Comparison of ENCODE assay signal across 8 cellular contexts in genomic region chr2:240446618-240447175, GRCh38.
"Had no signal": no experiment of that assay in that cellular context is flagged by ENCODE, and none has a peak within 500 bp of the region (broad histone marks: within the 10 kb centered on the region; RNA-seq: fewer than 3 reads in every experiment).

No MANE protein-coding gene starts in this region.

- H3K4me3 Mint-ChIP-seq: HFFc6, IgD-negative memory B cell had no signal

- H3K27ac ChIP-seq: GM23248, HL-60 had no signal

- DNase-seq: GM23248, GOT3, H7, HFFc6 had no signal

- H2AFZ ChIP-seq: GM23248 had no signal

- H3K36me3 Mint-ChIP-seq: IgD-negative memory B cell had no signal

- H3K9me3 Mint-ChIP-seq: HFFc6, IgD-negative memory B cell had no signal

- H3K9me3 ChIP-seq: HAP-1 had no signal

- H3K36me3 ChIP-seq: HAP-1 had no signal

- H3K27ac Mint-ChIP-seq: HFFc6, IgD-negative memory B cell had no signal

- H3K4me3 ChIP-seq: GM23248, HAP-1 had no signal

- H3K9ac ChIP-seq: GM23248 had no signal

- FAIRE-seq: HepG2 had no signal
